1 cellular context compared by ENCODE assay signal in genomic region chr16:69754469-69755310, GRCh38.
TF ChIP-seq lines count a peak whose summit lies in the region.

Gene NOB1 (minus strand): TSS chr16:69754926. CDS start chr16:69754910, 16 bp downstream.

TF ChIP-seq in HepG2, 621 proteins besides CTCF, POLR2A, EP300 and RAD21 (continued from another document and continues in another):
- no peak for TF ChIP-seq ZBTB40 (IDR thresholded peaks at IDR 0.05)
- peak; percentile 92 for TF ChIP-seq ZBTB40 (CRISPR knock-in tag; IDR thresholded peaks at IDR 0.05)
- 0 out of 2 replicates have a peak, but pooled peaks have one; percentile 48 for TF ChIP-seq RORA (CRISPR knock-in tag; IDR thresholded peaks at IDR 0.05)
- TF ChIP-seq ZNF510 (CRISPR knock-in tag; IDR thresholded peaks at IDR 0.05; ENCODE audit: low read depth) = peak; percentile 96
- TF ChIP-seq ZFP41 (CRISPR knock-in tag; IDR thresholded peaks at IDR 0.05; ENCODE audit: borderline replicate concordance) = no peak
- TF ChIP-seq, protein P1, sequence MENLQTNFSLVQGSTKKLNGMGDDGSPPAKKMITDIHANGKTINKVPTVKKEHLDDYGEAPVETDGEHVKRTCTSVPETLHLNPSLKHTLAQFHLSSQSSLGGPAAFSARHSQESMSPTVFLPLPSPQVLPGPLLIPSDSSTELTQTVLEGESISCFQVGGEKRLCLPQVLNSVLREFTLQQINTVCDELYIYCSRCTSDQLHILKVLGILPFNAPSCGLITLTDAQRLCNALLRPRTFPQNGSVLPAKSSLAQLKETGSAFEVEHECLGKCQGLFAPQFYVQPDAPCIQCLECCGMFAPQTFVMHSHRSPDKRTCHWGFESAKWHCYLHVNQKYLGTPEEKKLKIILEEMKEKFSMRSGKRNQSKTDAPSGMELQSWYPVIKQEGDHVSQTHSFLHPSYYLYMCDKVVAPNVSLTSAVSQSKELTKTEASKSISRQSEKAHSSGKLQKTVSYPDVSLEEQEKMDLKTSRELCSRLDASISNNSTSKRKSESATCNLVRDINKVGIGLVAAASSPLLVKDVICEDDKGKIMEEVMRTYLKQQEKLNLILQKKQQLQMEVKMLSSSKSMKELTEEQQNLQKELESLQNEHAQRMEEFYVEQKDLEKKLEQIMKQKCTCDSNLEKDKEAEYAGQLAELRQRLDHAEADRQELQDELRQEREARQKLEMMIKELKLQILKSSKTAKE (CRISPR knock-in tag; IDR thresholded peaks at IDR 0.05; ENCODE audit: borderline replicate concordance) = no peak
- no peak for TF ChIP-seq PRPF4 (IDR thresholded peaks at IDR 0.05; ENCODE audit: low read depth, low read length, poor library complexity, severe bottlenecking)
- TF ChIP-seq ZNF326 (CRISPR knock-in tag; IDR thresholded peaks at IDR 0.05; ENCODE audit: borderline replicate concordance) = no peak; the same call in 1 of the 2 replicates
- 0 out of 2 replicates have a peak, but pooled peaks have one; percentile 51 for TF ChIP-seq FIP1L1 (IDR thresholded peaks at IDR 0.05; ENCODE audit: borderline replicate concordance, insufficient read depth, low read depth, low read length)
- peak; percentile 92 for TF ChIP-seq ZNF292 (CRISPR knock-in tag; IDR thresholded peaks at IDR 0.05; ENCODE audit: borderline replicate concordance, low read depth)
- TF ChIP-seq AHDC1 (CRISPR knock-in tag; IDR thresholded peaks at IDR 0.05; ENCODE audit: borderline replicate concordance) = peak; percentile 63; the same call in 1 of the 2 replicates
- TF ChIP-seq ZNF335 (CRISPR knock-in tag; IDR thresholded peaks at IDR 0.05) = 0 out of 2 replicates have a peak, but pooled peaks have one; percentile 72
- TF ChIP-seq ZNF232 (CRISPR knock-in tag; IDR thresholded peaks at IDR 0.05; ENCODE audit: borderline replicate concordance) = peak; percentile 62; the same call in 1 of the 2 replicates
- no peak for TF ChIP-seq SKI (IDR thresholded peaks at IDR 0.05; ENCODE audit: partially characterized antibody)
- peak; percentile 90; the same call in 1 of the 2 replicates for TF ChIP-seq ELF4 (CRISPR knock-in tag; IDR thresholded peaks at IDR 0.05; ENCODE audit: borderline replicate concordance)
- peak; percentile 94; the same call in 1 of the 2 replicates for TF ChIP-seq SNAPC2 (CRISPR knock-in tag; IDR thresholded peaks at IDR 0.05)
- no peak; the same call in 1 of the 2 replicates for TF ChIP-seq CBX5 (CRISPR knock-in tag; IDR thresholded peaks at IDR 0.05; ENCODE audit: borderline replicate concordance)
- peak; percentile 83; the same call in 1 of the 2 replicates for TF ChIP-seq NR1H2 (CRISPR knock-in tag; IDR thresholded peaks at IDR 0.05; ENCODE audit: borderline replicate concordance, low read depth)
- no peak for TF ChIP-seq ZSCAN12 (CRISPR knock-in tag; IDR thresholded peaks at IDR 0.05)
- peak; percentile 82; the same call in 1 of the 2 replicates for TF ChIP-seq ZNF101 (CRISPR knock-in tag; IDR thresholded peaks at IDR 0.05; ENCODE audit: borderline replicate concordance, low read depth)
- no peak; the same call in 1 of the 2 replicates for TF ChIP-seq MAZ (IDR thresholded peaks at IDR 0.05; ENCODE audit: borderline replicate concordance, low read depth, low read length)
- peak; percentile 96 for TF ChIP-seq MAZ (CRISPR knock-in tag; IDR thresholded peaks at IDR 0.05; ENCODE audit: low read depth)
- 0 out of 2 replicates have a peak, but pooled peaks have one; percentile 38 for TF ChIP-seq ZNF83 (CRISPR knock-in tag; IDR thresholded peaks at IDR 0.05; ENCODE audit: borderline replicate concordance)
- TF ChIP-seq PRMT3 (CRISPR knock-in tag; IDR thresholded peaks at IDR 0.05; ENCODE audit: borderline replicate concordance, low read depth) = 0 out of 2 replicates have a peak, but pooled peaks have one; percentile 69
- TF ChIP-seq GLI4 (CRISPR knock-in tag; IDR thresholded peaks at IDR 0.05; ENCODE audit: borderline replicate concordance) = no peak; the same call in 1 of the 2 replicates
- peak; percentile 16; the same call in 1 of the 2 replicates for TF ChIP-seq ZBTB49 (CRISPR knock-in tag; IDR thresholded peaks at IDR 0.05; ENCODE audit: borderline replicate concordance)
- peak; percentile 85 for TF ChIP-seq SPEN (CRISPR knock-in tag; IDR thresholded peaks at IDR 0.05; ENCODE audit: low read depth)
- no peak for TF ChIP-seq THAP7 (CRISPR knock-in tag; IDR thresholded peaks at IDR 0.05)
- TF ChIP-seq IRF2 (CRISPR knock-in tag; IDR thresholded peaks at IDR 0.05) = peak; percentile 69; the same call in 1 of the 2 replicates
- TF ChIP-seq, protein P2, sequence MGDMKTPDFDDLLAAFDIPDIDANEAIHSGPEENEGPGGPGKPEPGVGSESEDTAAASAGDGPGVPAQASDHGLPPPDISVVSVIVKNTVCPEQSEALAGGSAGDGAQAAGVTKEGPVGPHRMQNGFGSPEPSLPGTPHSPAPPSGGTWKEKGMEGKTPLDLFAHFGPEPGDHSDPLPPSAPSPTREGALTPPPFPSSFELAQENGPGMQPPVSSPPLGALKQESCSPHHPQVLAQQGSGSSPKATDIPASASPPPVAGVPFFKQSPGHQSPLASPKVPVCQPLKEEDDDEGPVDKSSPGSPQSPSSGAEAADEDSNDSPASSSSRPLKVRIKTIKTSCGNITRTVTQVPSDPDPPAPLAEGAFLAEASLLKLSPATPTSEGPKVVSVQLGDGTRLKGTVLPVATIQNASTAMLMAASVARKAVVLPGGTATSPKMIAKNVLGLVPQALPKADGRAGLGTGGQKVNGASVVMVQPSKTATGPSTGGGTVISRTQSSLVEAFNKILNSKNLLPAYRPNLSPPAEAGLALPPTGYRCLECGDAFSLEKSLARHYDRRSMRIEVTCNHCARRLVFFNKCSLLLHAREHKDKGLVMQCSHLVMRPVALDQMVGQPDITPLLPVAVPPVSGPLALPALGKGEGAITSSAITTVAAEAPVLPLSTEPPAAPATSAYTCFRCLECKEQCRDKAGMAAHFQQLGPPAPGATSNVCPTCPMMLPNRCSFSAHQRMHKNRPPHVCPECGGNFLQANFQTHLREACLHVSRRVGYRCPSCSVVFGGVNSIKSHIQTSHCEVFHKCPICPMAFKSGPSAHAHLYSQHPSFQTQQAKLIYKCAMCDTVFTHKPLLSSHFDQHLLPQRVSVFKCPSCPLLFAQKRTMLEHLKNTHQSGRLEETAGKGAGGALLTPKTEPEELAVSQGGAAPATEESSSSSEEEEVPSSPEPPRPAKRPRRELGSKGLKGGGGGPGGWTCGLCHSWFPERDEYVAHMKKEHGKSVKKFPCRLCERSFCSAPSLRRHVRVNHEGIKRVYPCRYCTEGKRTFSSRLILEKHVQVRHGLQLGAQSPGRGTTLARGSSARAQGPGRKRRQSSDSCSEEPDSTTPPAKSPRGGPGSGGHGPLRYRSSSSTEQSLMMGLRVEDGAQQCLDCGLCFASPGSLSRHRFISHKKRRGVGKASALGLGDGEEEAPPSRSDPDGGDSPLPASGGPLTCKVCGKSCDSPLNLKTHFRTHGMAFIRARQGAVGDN (CRISPR knock-in tag; IDR thresholded peaks at IDR 0.05) = peak; percentile 100
